ENCODE assay signal across 1 cellular context in the genomic region with DNA sequence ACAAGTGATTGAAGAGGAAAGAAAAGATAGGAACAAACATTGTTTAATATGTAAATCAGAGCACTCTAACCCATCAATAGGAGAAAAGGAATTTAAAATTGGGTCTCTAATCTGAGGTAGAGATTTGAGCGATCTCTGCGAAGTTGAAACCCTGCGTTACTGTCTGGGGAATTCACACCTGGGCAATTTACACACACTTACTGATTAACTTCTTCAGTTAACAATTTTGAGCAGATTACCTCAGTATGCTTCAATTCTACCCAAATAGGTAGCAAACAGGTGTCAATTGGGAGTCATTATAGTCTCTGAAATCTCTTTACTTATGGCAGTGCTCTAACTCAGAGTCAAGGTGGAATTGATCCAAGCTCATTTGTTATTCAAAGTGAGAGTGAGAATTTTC.
TF ChIP-seq lines count a peak whose summit lies in the region.

No MANE protein-coding gene starts in this region.

TF ChIP-seq in GM23338, 12 proteins besides CTCF, POLR2A, EP300 and RAD21 (continued from another document):
- TF ChIP-seq, protein P1, sequence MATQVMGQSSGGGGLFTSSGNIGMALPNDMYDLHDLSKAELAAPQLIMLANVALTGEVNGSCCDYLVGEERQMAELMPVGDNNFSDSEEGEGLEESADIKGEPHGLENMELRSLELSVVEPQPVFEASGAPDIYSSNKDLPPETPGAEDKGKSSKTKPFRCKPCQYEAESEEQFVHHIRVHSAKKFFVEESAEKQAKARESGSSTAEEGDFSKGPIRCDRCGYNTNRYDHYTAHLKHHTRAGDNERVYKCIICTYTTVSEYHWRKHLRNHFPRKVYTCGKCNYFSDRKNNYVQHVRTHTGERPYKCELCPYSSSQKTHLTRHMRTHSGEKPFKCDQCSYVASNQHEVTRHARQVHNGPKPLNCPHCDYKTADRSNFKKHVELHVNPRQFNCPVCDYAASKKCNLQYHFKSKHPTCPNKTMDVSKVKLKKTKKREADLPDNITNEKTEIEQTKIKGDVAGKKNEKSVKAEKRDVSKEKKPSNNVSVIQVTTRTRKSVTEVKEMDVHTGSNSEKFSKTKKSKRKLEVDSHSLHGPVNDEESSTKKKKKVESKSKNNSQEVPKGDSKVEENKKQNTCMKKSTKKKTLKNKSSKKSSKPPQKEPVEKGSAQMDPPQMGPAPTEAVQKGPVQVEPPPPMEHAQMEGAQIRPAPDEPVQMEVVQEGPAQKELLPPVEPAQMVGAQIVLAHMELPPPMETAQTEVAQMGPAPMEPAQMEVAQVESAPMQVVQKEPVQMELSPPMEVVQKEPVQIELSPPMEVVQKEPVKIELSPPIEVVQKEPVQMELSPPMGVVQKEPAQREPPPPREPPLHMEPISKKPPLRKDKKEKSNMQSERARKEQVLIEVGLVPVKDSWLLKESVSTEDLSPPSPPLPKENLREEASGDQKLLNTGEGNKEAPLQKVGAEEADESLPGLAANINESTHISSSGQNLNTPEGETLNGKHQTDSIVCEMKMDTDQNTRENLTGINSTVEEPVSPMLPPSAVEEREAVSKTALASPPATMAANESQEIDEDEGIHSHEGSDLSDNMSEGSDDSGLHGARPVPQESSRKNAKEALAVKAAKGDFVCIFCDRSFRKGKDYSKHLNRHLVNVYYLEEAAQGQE (IDR thresholded peaks at IDR 0.05; ENCODE audit: unreplicated experiment): no peak
- no peak for TF ChIP-seq POLR2AphosphoS5 (IDR thresholded peaks at IDR 0.05; ENCODE audit: low read depth)
- TF ChIP-seq ZNF331 (CRISPR knock-in tag; IDR thresholded peaks at IDR 0.05; ENCODE audit: low read depth): no peak
- no peak for TF ChIP-seq EZH2 (IDR thresholded peaks at IDR 0.05; ENCODE audit: low read depth, unreplicated experiment)
- TF ChIP-seq, protein P2, sequence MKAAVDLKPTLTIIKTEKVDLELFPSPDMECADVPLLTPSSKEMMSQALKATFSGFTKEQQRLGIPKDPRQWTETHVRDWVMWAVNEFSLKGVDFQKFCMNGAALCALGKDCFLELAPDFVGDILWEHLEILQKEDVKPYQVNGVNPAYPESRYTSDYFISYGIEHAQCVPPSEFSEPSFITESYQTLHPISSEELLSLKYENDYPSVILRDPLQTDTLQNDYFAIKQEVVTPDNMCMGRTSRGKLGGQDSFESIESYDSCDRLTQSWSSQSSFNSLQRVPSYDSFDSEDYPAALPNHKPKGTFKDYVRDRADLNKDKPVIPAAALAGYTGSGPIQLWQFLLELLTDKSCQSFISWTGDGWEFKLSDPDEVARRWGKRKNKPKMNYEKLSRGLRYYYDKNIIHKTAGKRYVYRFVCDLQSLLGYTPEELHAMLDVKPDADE (IDR thresholded peaks at IDR 0.05): no peak
TF ChIP-seq in GM23338: peak in this region for 0.
